1 cellular context compared by ENCODE assay signal in the genomic region with DNA sequence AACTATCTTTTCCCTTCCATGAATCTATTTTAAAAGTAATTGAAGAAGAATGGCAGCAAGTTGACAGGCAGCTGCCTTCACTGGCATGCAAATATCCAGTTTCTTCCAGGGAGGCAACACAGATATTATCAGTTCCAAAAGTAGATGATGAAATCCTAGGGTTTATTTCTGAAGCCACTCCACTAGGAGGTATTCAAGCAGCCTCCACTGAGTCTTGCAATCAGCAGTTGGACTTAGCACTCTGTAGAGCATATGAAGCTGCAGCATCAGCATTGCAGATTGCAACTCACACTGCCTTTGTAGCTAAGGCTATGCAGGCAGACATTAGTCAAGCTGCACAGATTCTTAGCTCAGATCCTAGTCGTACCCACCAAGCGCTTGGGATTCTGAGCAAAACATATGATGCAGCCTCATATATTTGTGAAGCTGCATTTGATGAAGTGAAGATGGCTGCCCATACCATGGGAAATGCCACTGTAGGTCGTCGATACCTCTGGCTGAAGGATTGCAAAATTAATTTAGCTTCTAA.
TF ChIP-seq lines count a peak whose summit lies in the region.

No MANE protein-coding gene starts in this region.

TF ChIP-seq in GM12878, 131 proteins besides CTCF, POLR2A, EP300 and RAD21:
- TF ChIP-seq RUNX3 (IDR thresholded peaks at IDR 0.05; ENCODE audit: low read length) (no peak), ZNF207 (IDR thresholded peaks at IDR 0.05; ENCODE audit: borderline replicate concordance) (no peak), CBX3 (IDR thresholded peaks at IDR 0.05; ENCODE audit: borderline replicate concordance, low read depth) (no peak), SMAD5 (IDR thresholded peaks at IDR 0.05; ENCODE audit: low read depth) (no peak), KLF5 (IDR thresholded peaks at IDR 0.05; ENCODE audit: partially characterized antibody) (no peak), DPF2 (IDR thresholded peaks at IDR 0.05) (no peak), SPI1 (IDR thresholded peaks at IDR 0.05; ENCODE audit: borderline replicate concordance, insufficient read depth, low read depth, low read length) (no peak), TARDBP (IDR thresholded peaks at IDR 0.05; ENCODE audit: borderline replicate concordance) (no peak), PAX8 (IDR thresholded peaks at IDR 0.05) (no peak), ZZZ3 (IDR thresholded peaks at IDR 0.05; ENCODE audit: control insufficient read depth, insufficient read length, low read depth) (no peak), SMC3 (IDR thresholded peaks at IDR 0.05; ENCODE audit: borderline replicate concordance, low read length) (no peak)
- TF ChIP-seq, protein P1, sequence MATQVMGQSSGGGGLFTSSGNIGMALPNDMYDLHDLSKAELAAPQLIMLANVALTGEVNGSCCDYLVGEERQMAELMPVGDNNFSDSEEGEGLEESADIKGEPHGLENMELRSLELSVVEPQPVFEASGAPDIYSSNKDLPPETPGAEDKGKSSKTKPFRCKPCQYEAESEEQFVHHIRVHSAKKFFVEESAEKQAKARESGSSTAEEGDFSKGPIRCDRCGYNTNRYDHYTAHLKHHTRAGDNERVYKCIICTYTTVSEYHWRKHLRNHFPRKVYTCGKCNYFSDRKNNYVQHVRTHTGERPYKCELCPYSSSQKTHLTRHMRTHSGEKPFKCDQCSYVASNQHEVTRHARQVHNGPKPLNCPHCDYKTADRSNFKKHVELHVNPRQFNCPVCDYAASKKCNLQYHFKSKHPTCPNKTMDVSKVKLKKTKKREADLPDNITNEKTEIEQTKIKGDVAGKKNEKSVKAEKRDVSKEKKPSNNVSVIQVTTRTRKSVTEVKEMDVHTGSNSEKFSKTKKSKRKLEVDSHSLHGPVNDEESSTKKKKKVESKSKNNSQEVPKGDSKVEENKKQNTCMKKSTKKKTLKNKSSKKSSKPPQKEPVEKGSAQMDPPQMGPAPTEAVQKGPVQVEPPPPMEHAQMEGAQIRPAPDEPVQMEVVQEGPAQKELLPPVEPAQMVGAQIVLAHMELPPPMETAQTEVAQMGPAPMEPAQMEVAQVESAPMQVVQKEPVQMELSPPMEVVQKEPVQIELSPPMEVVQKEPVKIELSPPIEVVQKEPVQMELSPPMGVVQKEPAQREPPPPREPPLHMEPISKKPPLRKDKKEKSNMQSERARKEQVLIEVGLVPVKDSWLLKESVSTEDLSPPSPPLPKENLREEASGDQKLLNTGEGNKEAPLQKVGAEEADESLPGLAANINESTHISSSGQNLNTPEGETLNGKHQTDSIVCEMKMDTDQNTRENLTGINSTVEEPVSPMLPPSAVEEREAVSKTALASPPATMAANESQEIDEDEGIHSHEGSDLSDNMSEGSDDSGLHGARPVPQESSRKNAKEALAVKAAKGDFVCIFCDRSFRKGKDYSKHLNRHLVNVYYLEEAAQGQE (IDR thresholded peaks at IDR 0.05; ENCODE audit: low read depth, low read length): no peak
